In genomic region chr12:92210062-92210461, GRCh38 we compare ENCODE assay signal across 11 cellular contexts.
DNase-seq lines count a peak whose midpoint lies in the region; ATAC-seq and TF ChIP-seq lines count a peak whose summit lies in the region.
"Had no signal": no experiment of that assay in that cellular context is flagged by ENCODE, and none has a peak within 500 bp of the region (broad histone marks: within the 10 kb centered on the region; RNA-seq: fewer than 3 reads in every experiment).

No MANE protein-coding gene starts in this region.

- no peak for TF ChIP-seq CTCF in CD4-positive, alpha-beta T cell (IDR thresholded peaks at IDR 0.05)

- peaks cover 44% of the 10 kb centered on the region for H3K4me1 Mint-ChIP-seq in CD4-positive, alpha-beta T cell (ENCODE audit: low read depth)
- H3K4me1 Mint-ChIP-seq in IgD-negative memory B cell = peaks cover 15 to 28% (median 26%) of the 10 kb centered on the region in 3 donors
- peaks cover 44% of the 10 kb centered on the region for H3K4me1 Mint-ChIP-seq in activated naive CD8-positive, alpha-beta T cell treated with anti-CD3 and anti-CD28 coated beads, Interleukin-2, amount 50 U/mL, for 24 hours

- CTCF ChIA-PET in CD4-positive, alpha-beta T cell (lab: Charles Lee) = interaction anchor here (0.7 to 1.2 kb wide), 6 partner anchors 66 to 360 kb away, joined by 3 to 5 read pairs (median 3); no protein-coding TSS in a partner anchor

- H3K9me3 Mint-ChIP-seq in CD4-positive, alpha-beta T cell = peaks cover 9% of the 10 kb centered on the region
- H3K9me3 Mint-ChIP-seq in IgD-negative memory B cell = peaks cover 0 to 6% (median 4%) of the 10 kb centered on the region in 3 donors
- peaks cover 11% of the 10 kb centered on the region for H3K9me3 Mint-ChIP-seq in activated naive CD8-positive, alpha-beta T cell treated with anti-CD3 and anti-CD28 coated beads, Interleukin-2, amount 50 U/mL, for 24 hours

- ATAC-seq in CD4-positive, alpha-beta T cell (ENCODE audit: poor library complexity) = peak; percentile 54
- peak; percentile 52 for ATAC-seq in GM18519 (IDR thresholded peaks at IDR 0.05; ENCODE audit: low FRiP score, unreplicated experiment)
- peak; percentile 80 for ATAC-seq in activated naive CD8-positive, alpha-beta T cell treated with anti-CD3 and anti-CD28 coated beads, Interleukin-2, amount 50 U/mL, for 24 hours
- no peak for ATAC-seq in GM19023 (IDR thresholded peaks at IDR 0.05; ENCODE audit: unreplicated experiment)

- DNase-seq in CD4-positive, alpha-beta T cell = no peak
- no peak for DNase-seq in activated naive CD8-positive, alpha-beta T cell treated with anti-CD3 and anti-CD28 coated beads, Interleukin-2, amount 50 U/mL, for 24 hours
- DNase-seq in COR-L47 (lab: John Stamatoyannopoulos, UW) (no peak), NCI-H2227 treated with DMSO at 0.1 percent for 48 hours (lab: John Stamatoyannopoulos, UW) (no peak), NCI-H446 (lab: John Stamatoyannopoulos, UW) (no peak)
- DNase-seq: brain microvascular endothelial cell, KBM-7, trophoblast cell had no signal

- peaks cover 9% of the 10 kb centered on the region for H3K36me3 Mint-ChIP-seq in CD4-positive, alpha-beta T cell (ENCODE audit: low read depth)
- H3K36me3 Mint-ChIP-seq in IgD-negative memory B cell = peaks cover 4% of the 10 kb centered on the region
- peaks cover 10% of the 10 kb centered on the region for H3K36me3 Mint-ChIP-seq in activated naive CD8-positive, alpha-beta T cell treated with anti-CD3 and anti-CD28 coated beads, Interleukin-2, amount 50 U/mL, for 24 hours (ENCODE audit: low read depth)

- H3K27me3 Mint-ChIP-seq in CD4-positive, alpha-beta T cell = no peaks in the 10 kb centered on the region
- no peaks in the 10 kb centered on the region for H3K27me3 Mint-ChIP-seq in IgD-negative memory B cell
- H3K27me3 Mint-ChIP-seq in activated naive CD8-positive, alpha-beta T cell treated with anti-CD3 and anti-CD28 coated beads, Interleukin-2, amount 50 U/mL, for 24 hours = no peaks in the 10 kb centered on the region

- no peaks in the 10 kb centered on the region for H3K27me3 ChIP-seq in CD4-positive, alpha-beta T cell (ENCODE audit: control insufficient read depth, insufficient read depth, low read length)
- H3K27me3 ChIP-seq: brain microvascular endothelial cell had no signal

- intact Hi-C loops in CD4-positive, alpha-beta T cell (cut with DNase I, micrococcal nuclease) = loop anchor here in 1 of 2 experiments (2.0 to 10.0 kb wide), 4 partner anchors 63 to 352 kb away; no protein-coding TSS in a partner anchor

- H3K4me3 Mint-ChIP-seq in CD4-positive, alpha-beta T cell = peak overlapping the region; percentile 26
- H3K4me3 Mint-ChIP-seq in IgD-negative memory B cell = peak overlapping the region in 1 of 4 donors; percentile 33
- H3K4me3 Mint-ChIP-seq in activated naive CD8-positive, alpha-beta T cell treated with anti-CD3 and anti-CD28 coated beads, Interleukin-2, amount 50 U/mL, for 24 hours = peak overlapping the region; percentile 32

- H3K9me3 ChIP-seq in CD4-positive, alpha-beta T cell (ENCODE audit: control insufficient read depth, low read length) = peaks cover 6% of the 10 kb centered on the region

- peak overlapping the region; percentile 85 for H3K27ac Mint-ChIP-seq in CD4-positive, alpha-beta T cell
- H3K27ac Mint-ChIP-seq in IgD-negative memory B cell = peak overlapping the region in 2 of 3 donors; percentile 63 to 92
- peak overlapping the region; percentile 81 for H3K27ac Mint-ChIP-seq in activated naive CD8-positive, alpha-beta T cell treated with anti-CD3 and anti-CD28 coated beads, Interleukin-2, amount 50 U/mL, for 24 hours

- POLR2A ChIA-PET in CD4-positive, alpha-beta T cell (lab: Charles Lee) = interaction anchor here (0.7 to 5.8 kb wide), 7 partner anchors 9 to 333 kb away, joined by 3 to 131 read pairs (median 4); partner anchors contain the start of gene BTG1

- H3K27ac ChIP-seq in CD4-positive, alpha-beta T cell (ENCODE audit: low read depth, low read length) = peak overlapping the region; percentile 13
- H3K27ac ChIP-seq: brain microvascular endothelial cell had no signal
